In genomic region chr7:135800560-135800959, GRCh38 we compare ENCODE assay signal across 14 cellular contexts. TPM values are rescaled to one million over a fixed set of nuclear protein-coding genes. Genes with fewer than 3 reads are reported as not detected.
DNase-seq lines count a peak whose midpoint lies in the region; ATAC-seq, FAIRE-seq and TF ChIP-seq lines count a peak whose summit lies in the region.
"Had no signal": no experiment of that assay in that cellular context is flagged by ENCODE, and none has a peak within 500 bp of the region (broad histone marks: within the 10 kb centered on the region; RNA-seq: fewer than 3 reads in every experiment).

No MANE protein-coding gene starts in this region.

- H4K20me1 ChIP-seq in GM23248 (ENCODE audit: insufficient read depth) (no peaks in the 10 kb centered on the region), IMR-90 (ENCODE audit: insufficient read depth, low read length) (no peaks in the 10 kb centered on the region)

- dilution Hi-C loops in IMR-90 (cut with HindIII; ENCODE audit: low sequenced_read_pairs, unreplicated experiment), result no loop called here

- H3K4me1 ChIP-seq in GM23248 (ENCODE audit: insufficient read depth) (peaks cover 3% of the 10 kb centered on the region), IMR-90 (ENCODE audit: control insufficient read depth, insufficient read depth, low read length) (peaks cover 5% of the 10 kb centered on the region), endodermal cell (ENCODE audit: control insufficient read depth, insufficient read depth, low read length) (no peaks in the 10 kb centered on the region)

- no peak for TF ChIP-seq CTCF in IMR-90 (conservative IDR thresholded peaks at IDR 0.05; ENCODE audit: low read depth, low read length)
- no peak for TF ChIP-seq CTCF in endodermal cell (conservative IDR thresholded peaks at IDR 0.05)
- no peak for TF ChIP-seq CTCF in nephron progenitor cell (IDR thresholded peaks at IDR 0.05)

- TF ChIP-seq RAD21 in IMR-90 (IDR thresholded peaks at IDR 0.05; ENCODE audit: low read length), result no peak

- no peak overlapping the region for H2BK20ac ChIP-seq in IMR-90 (ENCODE audit: low read depth, low read length)

- H2AFZ ChIP-seq in GM23248 (peak overlapping the region; percentile 90), IMR-90 (replicated peaks; ENCODE audit: low read length, poor library complexity) (peak overlapping the region; percentile 70)

- no peak overlapping the region for H4K5ac ChIP-seq in IMR-90 (ENCODE audit: low read depth, low read length)

- no TSS peak for BruUV-seq in IMR-90 (replicated peaks; lab: Mats Ljungman, UMichigan)

- no peaks in the 10 kb centered on the region for H3K36me3 Mint-ChIP-seq in endodermal cell (ENCODE audit: low read depth)
- no peaks in the 10 kb centered on the region for H3K36me3 Mint-ChIP-seq in nephron progenitor cell (ENCODE audit: low read depth)
- H3K36me3 Mint-ChIP-seq: CD14-positive monocyte had no signal

- no peaks in the 10 kb centered on the region for H3K79me2 ChIP-seq in GM23248 (ENCODE audit: insufficient read depth)

- ATAC-seq in IMR-90 (ENCODE audit: low read depth) (no peak), GM18870 (IDR thresholded peaks at IDR 0.05; ENCODE audit: unreplicated experiment) (no peak), HG03095 (IDR thresholded peaks at IDR 0.05; ENCODE audit: unreplicated experiment) (no peak)

- H3F3A ChIP-seq in GM23248 (ENCODE audit: insufficient read depth), result no peaks in the 10 kb centered on the region; the same call in 1 of the 2 replicates

- H3K4me2 ChIP-seq in GM23248 (ENCODE audit: unreplicated experiment) (peak overlapping the region; percentile 54), IMR-90 (ENCODE audit: low read depth, low read length) (no peak overlapping the region)

- FAIRE-seq in GM19239 (lab: Jason Lieb, UNC), result no peak

- no peak overlapping the region for H3K23ac ChIP-seq in IMR-90 (ENCODE audit: low read depth, low read length)

- no peak overlapping the region for H2AK5ac ChIP-seq in IMR-90 (ENCODE audit: low read depth, low read length)

- H3K9me3 ChIP-seq in GM23248 (ENCODE audit: low read depth) (no peaks in the 10 kb centered on the region), IMR-90 (ENCODE audit: control insufficient read depth, insufficient read depth, low read length) (no peaks in the 10 kb centered on the region), endodermal cell (ENCODE audit: control insufficient read depth, low read length) (no peaks in the 10 kb centered on the region)
- H3K9me3 ChIP-seq: transverse colon had no signal

- H3K9me3 Mint-ChIP-seq in endodermal cell (no peaks in the 10 kb centered on the region), nephron progenitor cell (no peaks in the 10 kb centered on the region)
- H3K9me3 Mint-ChIP-seq: CD14-positive monocyte; central memory CD8-positive, alpha-beta T cell had no signal

- H3K4me3 Mint-ChIP-seq in endodermal cell (peak overlapping the region; percentile 28), nephron progenitor cell (peak overlapping the region; percentile 66)
- H3K4me3 Mint-ChIP-seq: central memory CD8-positive, alpha-beta T cell had no signal

- no peak overlapping the region for H2AK9ac ChIP-seq in IMR-90 (replicated peaks; ENCODE audit: low read depth, low read length, poor library complexity)

- no peak overlapping the region for H4K91ac ChIP-seq in IMR-90 (ENCODE audit: insufficient read depth, low read depth, low read length)

- no peak overlapping the region for H2BK15ac ChIP-seq in IMR-90 (ENCODE audit: low read depth, low read length)

- H3K9ac ChIP-seq in GM23248, result peak overlapping the region; percentile 54
- no peak overlapping the region for H3K9ac ChIP-seq in IMR-90 (ENCODE audit: low read depth, low read length)
- no peak overlapping the region for H3K9ac ChIP-seq in endodermal cell (ENCODE audit: extremely low read depth, low read length, poor library complexity, severe bottlenecking)

- H3K27ac Mint-ChIP-seq in endodermal cell (no peak overlapping the region), nephron progenitor cell (no peak overlapping the region)

- DNase-seq in GM23248 (no peak), IMR-90 (no peak), endodermal cell (peak; percentile 70), nephron progenitor cell (no peak), GM19239 (ENCODE audit: insufficient read length, low spot score) (no peak), NCI-H1694 treated with DMSO at 0.1 percent for 48 hours (lab: John Stamatoyannopoulos, UW) (no peak)
- DNase-seq: activated CD4-positive, CD25-positive, alpha-beta regulatory T cell; activated naive CD4-positive, alpha-beta T cell treated with anti-CD3 and anti-CD28 coated beads, Interleukin-2, amount 50 U/mL, for 16 hours; right cardiac atrium; transverse colon had no signal

- H3K27me3 ChIP-seq in GM23248 (replicated peaks; ENCODE audit: insufficient read depth) (no peaks in the 10 kb centered on the region), IMR-90 (ENCODE audit: control insufficient read depth, insufficient read depth, low read length) (no peaks in the 10 kb centered on the region), endodermal cell (ENCODE audit: control insufficient read depth, insufficient read depth, low read length, poor library complexity, severe bottlenecking) (no peaks in the 10 kb centered on the region)
- H3K27me3 ChIP-seq: transverse colon had no signal

- H3K27me3 Mint-ChIP-seq in endodermal cell (ENCODE audit: insufficient read depth), result peaks cover 8% of the 10 kb centered on the region
- H3K27me3 Mint-ChIP-seq in nephron progenitor cell (ENCODE audit: low read depth, poor library complexity), result peaks cover 9% of the 10 kb centered on the region

- no peak overlapping the region for H3K27ac ChIP-seq in GM23248
- no peak overlapping the region for H3K27ac ChIP-seq in IMR-90 (ENCODE audit: insufficient read depth, low read length)
- H3K27ac ChIP-seq in endodermal cell (ENCODE audit: low read depth, low read length), result no peak overlapping the region
- H3K27ac ChIP-seq: transverse colon had no signal

- in situ Hi-C loops in GM23248 (cut with MboI) (loop anchor here (5.0 kb wide), 1 partner anchor 207 kb away; no protein-coding TSS in a partner anchor), IMR-90 (cut with MboI; ENCODE audit: low sequenced_read_pairs) (loop anchor here (5.0 kb wide), 1 partner anchor 207 kb away; no protein-coding TSS in a partner anchor)

- H3K9me2 ChIP-seq in GM23248 (ENCODE audit: insufficient read depth), result no peaks in the 10 kb centered on the region

- H2BK120ac ChIP-seq in IMR-90 (ENCODE audit: low read depth, low read length), result no peak overlapping the region

- TF ChIP-seq POLR2A in IMR-90 (IDR thresholded peaks at IDR 0.05; ENCODE audit: low read depth, low read length), result no peak

- intact Hi-C loops in IMR-90 (cut with micrococcal nuclease), result loop anchor here (2.0 to 5.0 kb wide), 2 partner anchors 138 to 528 kb away; partner anchors contain the start of gene STMP1

- WGBS in GM23248 (ENCODE audit: low coverage in 1 of 2, low lambda C conversion rate in 2 of 2, missing lambda C conversion rate in 2 of 2), 2 experiments, result 54 to 55% methylated on average over 10 of the region's 10 CpGs
- 67% methylated on average over 3 of the region's 10 CpGs; no CpG with 5 or more reads in 1 of the 2 experiments for WGBS in IMR-90 (ENCODE audit: extremely low coverage in 2 of 2, insufficient read length in 1 of 2), 2 experiments
- WGBS in endodermal cell (ENCODE audit: insufficient coverage in 1 of 2, insufficient read length in 1 of 2), 2 experiments, result 71 to 76% methylated on average over 10 of the region's 10 CpGs

- no peak overlapping the region for H4K8ac ChIP-seq in IMR-90 (ENCODE audit: low read depth in 2 of 2, low read length in 2 of 2)

- 0 out of 2 replicates have a peak overlapping the region, but pooled peaks have one; percentile 31 for H3K4me3 ChIP-seq in GM23248
- H3K4me3 ChIP-seq in IMR-90 (ENCODE audit: insufficient read depth, low read depth, low read length), result no peak overlapping the region
- no peak overlapping the region for H3K4me3 ChIP-seq in endodermal cell (ENCODE audit: low read length)
- H3K4me3 ChIP-seq: transverse colon had no signal

- H3K79me1 ChIP-seq in IMR-90 (ENCODE audit: low read depth in 1 of 2, low read length in 2 of 2), result no peaks in the 10 kb centered on the region

- POLR2A ChIA-PET in IMR-90 (lab: Charles Lee; ENCODE audit: unreplicated experiment), result no interaction called here

- CTCF ChIA-PET in IMR-90 (lab: Yijun Ruan, JAX), result interaction anchor here (0.5 to 2.2 kb wide), 10 partner anchors 8 to 209 kb away, joined by 3 to 27 read pairs (median 4); no protein-coding TSS in a partner anchor

- no peaks in the 10 kb centered on the region for H3K36me3 ChIP-seq in GM23248 (ENCODE audit: low read depth)
- H3K36me3 ChIP-seq in IMR-90 (ENCODE audit: control insufficient read depth, insufficient read depth, low read length), result no peaks in the 10 kb centered on the region
- no peaks in the 10 kb centered on the region for H3K36me3 ChIP-seq in endodermal cell (ENCODE audit: control insufficient read depth, insufficient read depth, low read length)
- H3K36me3 ChIP-seq: transverse colon had no signal

- no peak overlapping the region for H2BK5ac ChIP-seq in IMR-90 (ENCODE audit: low read depth, low read length, poor library complexity, severe bottlenecking)

- no peak overlapping the region for H3K4ac ChIP-seq in IMR-90 (ENCODE audit: low read depth, low read length)

- H3K4me1 Mint-ChIP-seq in endodermal cell (peaks cover 16% of the 10 kb centered on the region), nephron progenitor cell (peaks cover 30% of the 10 kb centered on the region)

- no peak overlapping the region for H3K14ac ChIP-seq in IMR-90 (replicated peaks; ENCODE audit: low read depth, low read length)

- H3K56ac ChIP-seq in IMR-90 (ENCODE audit: extremely low read depth, insufficient read depth, low read length), result no peak overlapping the region

- no peak overlapping the region for H3K18ac ChIP-seq in IMR-90 (ENCODE audit: low read depth, low read length)

- no peaks in the 10 kb centered on the region for H3K9me1 ChIP-seq in IMR-90 (ENCODE audit: insufficient read depth, low read length)

TF ChIP-seq in IMR-90, 13 proteins besides CTCF, POLR2A, EP300 and RAD21 (continues in another document):
- no peak for TF ChIP-seq USF2 (IDR thresholded peaks at IDR 0.05; ENCODE audit: low read depth, low read length)

RNA-seq across cellular contexts. Expression of gene FAM180A, which starts 51.9 kb away (rescaled TPM):
- 53.5 and 60.1 TPM in 2 replicates for total RNA-seq in GM23248 (2014; rRNA removed; shearing (Covaris generic))
- polyA plus RNA-seq in GM23248 (2016; fragmentation: Nextera tagmentation; extraction: Ambion mirVana) (50.3 and 52.5 TPM in 2 replicates), IMR-90 (2012; rRNA removed) (2.0 and 2.2 TPM in 2 replicates)
- total RNA-seq in IMR-90 (2012; rRNA removed) (1.3 and 1.4 TPM in 2 replicates), endodermal cell (not detected)
- polyA plus RNA-seq in IMR-90 (2012; cell fraction: cytosol; rRNA removed), result 0.35 and 1.9 TPM in 2 replicates
- polyA plus RNA-seq in IMR-90 (2012; cell fraction: nucleus; rRNA removed; ENCODE audit: low replicate concordance), result 0.73 and 1.5 TPM in 2 replicates
- polyA plus RNA-seq in endodermal cell (2013, experiment 1 of 2), result not detected
- not detected for polyA plus RNA-seq in endodermal cell (2013, experiment 2 of 2)
- polyA plus RNA-seq: CD14-positive monocyte had no signal

Comparison
In these comparisons a context has a peak if more than half of its experiments do, and no peak if none do; other contexts are left out.
1. RNA of gene FAM180A, which starts 51.9 kb away (total RNA-seq): 53.5 to 60.1 TPM in GM23248; 1.3 to 1.4 TPM in IMR-90 and not detected in endodermal cell; every median in the first group is over 10 times any median in the second.